Comparison of ENCODE assay signal across 14 cellular contexts in the genomic region with DNA sequence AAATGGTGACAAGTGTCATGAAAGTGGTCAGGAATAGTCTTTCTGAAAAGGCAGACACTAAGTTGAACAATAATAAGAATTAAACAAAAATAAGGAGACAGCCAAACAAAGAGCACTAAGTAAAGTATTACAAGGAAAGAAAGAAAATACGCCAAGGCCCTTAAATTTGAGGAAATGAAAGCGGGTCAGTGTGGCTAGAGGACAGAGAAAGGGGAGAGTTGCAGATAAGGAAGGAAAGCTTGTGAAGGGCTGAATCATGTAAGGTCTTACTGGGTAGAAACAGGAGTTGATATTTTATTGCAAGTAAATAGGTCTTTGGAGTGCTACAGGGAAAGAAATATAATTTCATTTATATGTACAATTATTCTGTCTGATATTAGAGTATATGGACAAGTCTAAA.
"Had no signal": no experiment of that assay in that cellular context is flagged by ENCODE, and none has a peak within 500 bp of the region (broad histone marks: within the 10 kb centered on the region; RNA-seq: fewer than 3 reads in every experiment).

No MANE protein-coding gene starts in this region.

- H3K27me3 ChIP-seq: ascending aorta, right lobe of liver, tibial artery, vagina had no signal

- DNase-seq: activated CD4-positive, alpha-beta memory T cell treated with anti-CD3 and anti-CD28 coated beads for 36 hours; activated CD4-positive, alpha-beta T cell treated with anti-CD3 and anti-CD28 coated beads for 1 hour; activated gamma-delta T cell; activated T-cell treated with anti-CD3 and anti-CD28 coated beads, Interleukin-2, amount 50 U/mL, for 48 hours; hippocampal formation; mesendoderm; occipital lobe; psoas muscle; right lobe of liver; tibial artery had no signal

- H3K4me3 ChIP-seq: ascending aorta, psoas muscle, right lobe of liver, tibial artery, vagina had no signal

- H3K9me3 ChIP-seq: ascending aorta, psoas muscle, right lobe of liver, tibial artery, vagina had no signal

- H3K4me1 ChIP-seq: ascending aorta, psoas muscle, right lobe of liver, tibial artery, vagina had no signal

- ATAC-seq: esophagus mucosa; psoas muscle; stimulated activated effector memory CD8-positive, alpha-beta T cell treated with anti-CD3 and anti-CD28 coated beads, Interleukin-12 subunit alpha, Interleukin-12 subunit beta, amount 100 ng/mL, for 72 hours had no signal

- H3K27ac ChIP-seq: ascending aorta, psoas muscle, right lobe of liver, tibial artery, vagina had no signal

- H3K36me3 ChIP-seq: ascending aorta, right lobe of liver, tibial artery, vagina had no signal
